ENCODE assay signal across 1 cellular context in genomic region chr15:75693501-75694240, GRCh38.
TF ChIP-seq lines count a peak whose summit lies in the region.

No MANE protein-coding gene starts in this region.

TF ChIP-seq in GM23338, 12 proteins besides CTCF, POLR2A, EP300 and RAD21 (continued from another document):
- TF ChIP-seq ZNF462 (CRISPR knock-in tag; IDR thresholded peaks at IDR 0.05): no peak
- no peak for TF ChIP-seq STAT1 (IDR thresholded peaks at IDR 0.05; ENCODE audit: unreplicated experiment)
- no peak for TF ChIP-seq CREB1 (CRISPR knock-in tag; IDR thresholded peaks at IDR 0.05; ENCODE audit: low read depth)
- no peak for TF ChIP-seq JUNB (IDR thresholded peaks at IDR 0.05; ENCODE audit: unreplicated experiment)
